8 cellular contexts compared by ENCODE assay signal in the genomic region with DNA sequence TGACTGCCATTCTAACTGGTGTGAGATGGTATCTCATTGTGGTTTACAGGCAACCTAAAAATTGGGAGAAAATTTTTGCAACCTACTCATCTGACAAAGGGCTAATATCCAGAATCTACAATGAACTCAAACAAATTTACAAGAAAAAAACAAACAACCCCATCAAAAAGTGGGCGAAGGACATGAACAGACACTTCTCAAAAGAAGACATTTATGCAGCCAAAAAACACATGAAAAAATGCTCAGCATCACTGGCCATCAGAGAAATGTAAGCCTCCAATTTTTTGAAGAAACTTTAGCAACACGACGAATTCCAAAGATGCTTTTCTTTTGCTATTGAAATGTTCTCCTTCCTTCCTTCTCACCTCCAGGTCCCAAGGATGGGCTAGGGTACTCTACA. TPM values are rescaled to one million over a fixed set of nuclear protein-coding genes. Genes with fewer than 3 reads are reported as not detected.
A peak's percentile ranks its signal among the peaks of the same experiment; 100 is the strongest.
DNase-seq lines count a peak whose midpoint lies in the region; ATAC-seq, FAIRE-seq and TF ChIP-seq lines count a peak whose summit lies in the region.
"Not testable (repeated sequence)": the region's sequence is repeated elsewhere in the genome, so short reads cannot be mapped to it uniquely, and the experiment has no call there.

No MANE protein-coding gene starts in this region.

- not testable (repeated sequence) for H3K79me1 ChIP-seq in H1 (ENCODE audit: low read depth, low read length)

- H2BK12ac ChIP-seq in H1 (ENCODE audit: low read depth, low read length), result not testable (repeated sequence)

- not testable (repeated sequence) for TF ChIP-seq POLR2A in H1 (IDR thresholded peaks at IDR 0.05; ENCODE audit: control extremely low read depth in 1 of 2, low read depth in 2 of 2, low read length in 2 of 2)

- H3K4me2 ChIP-seq in H1 (ENCODE audit: insufficient read depth in 1 of 2, low read depth in 2 of 2, low read length in 2 of 2), result peak overlapping the region; percentile 88 to 93; a peak in 3 of 4 replicates

- not testable (repeated sequence) for H3K9ac ChIP-seq in HUES64 (ENCODE audit: low read depth, low read length); H1 (replicated peaks in 1 of 4; ENCODE audit: extremely low read depth in 1 of 4, low read depth in 3 of 4, low read length in 3 of 4); iPS-20b (ENCODE audit: low read depth, low read length); subcutaneous abdominal adipose tissue (ENCODE audit: low read length in 5 of 5)

- H3K79me2 ChIP-seq in H1 (ENCODE audit: control insufficient read depth in 1 of 2, insufficient read depth in 2 of 2, low read length in 2 of 2), result peaks cover 20 to 60% of the 10 kb centered on the region in 2 experiments

- not testable (repeated sequence) for H2AK5ac ChIP-seq in H1 (ENCODE audit: low read depth, low read length)

- not testable (repeated sequence) for H3K9me3 ChIP-seq in CD8-positive, alpha-beta T cell (ENCODE audit: low read length); HUES64 (ENCODE audit: insufficient read depth, low read depth, low read length); H1 (ENCODE audit: insufficient read depth in 2 of 2, low read depth in 1 of 2, low read length in 1 of 2); iPS-20b (ENCODE audit: insufficient read depth, low read depth, low read length); neuron (ENCODE audit: low read length); subcutaneous abdominal adipose tissue (ENCODE audit: control insufficient read depth in 5 of 5, low read length in 5 of 5)

- intact Hi-C loops in CD8-positive, alpha-beta T cell (cut with DNase I, micrococcal nuclease), result loop anchor here (5.0 to 10.0 kb wide), 6 partner anchors 396 to 2004 kb away; partner anchors contain the start of genes C19orf12 (in 1 of the 2), CCNE1 (in 1 of the 2) and POP4 (in 1 of the 2)

- POLR2A ChIA-PET in CD8-positive, alpha-beta T cell (lab: Charles Lee); H1 (lab: Charles Lee; ENCODE audit: partially characterized antibody): not testable (repeated sequence)

- H3K4me3 ChIP-seq in CD8-positive, alpha-beta T cell (ENCODE audit: low read depth, low read length), result not testable (repeated sequence)
- H3K4me3 ChIP-seq in HUES64 (ENCODE audit: low read length) (peak overlapping the region; percentile 96), H1 (ENCODE audit: extremely low read depth in 1 of 4, insufficient read depth in 2 of 4, low read depth in 3 of 4, low read length in 4 of 4) (peak overlapping the region; percentile 87 to 100 (median 92); a peak in 5 of 8 replicates), iPS-20b (ENCODE audit: low read length) (peak overlapping the region; percentile 87), neuron (ENCODE audit: low read length) (peak overlapping the region; percentile 84), subcutaneous abdominal adipose tissue (ENCODE audit: low read depth in 1 of 5, low read length in 5 of 5) (peak overlapping the region in 3 of 5 donors; percentile 84 to 89 (median 88))

- H3K56ac ChIP-seq in H1 (replicated peaks; ENCODE audit: insufficient read length, low read depth, low read length), result not testable (repeated sequence)

- H3K18ac ChIP-seq in H1 (ENCODE audit: extremely low read depth, low read length), result not testable (repeated sequence)

- H4K20me1 ChIP-seq in H1 (replicated peaks in 1 of 2; ENCODE audit: control insufficient read depth in 1 of 2, insufficient read depth in 2 of 2, low read length in 2 of 2), result peaks cover 14 to 18% of the 10 kb centered on the region in 2 experiments

- not testable (repeated sequence) for H3K36me3 ChIP-seq in CD8-positive, alpha-beta T cell (ENCODE audit: insufficient read depth, low read length)
- H3K36me3 ChIP-seq in HUES64 (ENCODE audit: insufficient read depth, low read length), result peaks cover 27% of the 10 kb centered on the region
- H3K36me3 ChIP-seq in H1 (ENCODE audit: control insufficient read depth in 2 of 4, insufficient read depth in 4 of 4, low read length in 3 of 4), result peaks cover 0 to 16% (median 9%) of the 10 kb centered on the region in 4 experiments; a peak in 4 of 8 replicates
- peaks cover 28% of the 10 kb centered on the region for H3K36me3 ChIP-seq in iPS-20b (ENCODE audit: insufficient read depth, low read depth, low read length)
- peaks cover 18% of the 10 kb centered on the region for H3K36me3 ChIP-seq in neuron (ENCODE audit: insufficient read depth, low read length)
- peaks cover 10 to 15% (median 11%) of the 10 kb centered on the region in 5 donors for H3K36me3 ChIP-seq in subcutaneous abdominal adipose tissue (ENCODE audit: control insufficient read depth in 5 of 5, insufficient read depth in 5 of 5, low read length in 5 of 5)

- not testable (repeated sequence) for H4K91ac ChIP-seq in H1 (replicated peaks; ENCODE audit: insufficient read length, low read length)

- WGBS in HUES64, result 91% methylated on average over 2 of the region's 3 CpGs
- WGBS in H1 (ENCODE audit: extremely low coverage in 1 of 2, insufficient coverage in 1 of 2, insufficient read length in 1 of 2, insufficient replicate concordance in 2 of 2, low coverage in 1 of 2, low lambda C conversion rate in 2 of 2, missing lambda C conversion rate in 1 of 2), 2 experiments, result 90% methylated on average over 2 of the region's 3 CpGs; no CpG with 5 or more reads in 1 of the 2 experiments

- not testable (repeated sequence) for TF ChIP-seq CTCF in CD8-positive, alpha-beta T cell (IDR thresholded peaks at IDR 0.05); H1 (IDR thresholded peaks at IDR 0.05; ENCODE audit: control extremely low read depth in 1 of 3, insufficient read depth in 1 of 3, low read depth in 1 of 3, low read length in 3 of 3)

- H3K23ac ChIP-seq in H1 (ENCODE audit: insufficient read length), result not testable (repeated sequence)

- H3K27me3 ChIP-seq in CD8-positive, alpha-beta T cell (ENCODE audit: insufficient read depth, low read length); HUES64 (ENCODE audit: insufficient read depth, low read length); H1 (replicated peaks in 1 of 4; ENCODE audit: control insufficient read depth in 3 of 4, extremely low read depth in 1 of 4, insufficient read depth in 3 of 4, low read length in 3 of 4); iPS-20b (ENCODE audit: insufficient read depth, low read length); neuron (ENCODE audit: insufficient read depth, low read length); subcutaneous abdominal adipose tissue (ENCODE audit: control insufficient read depth in 5 of 5, insufficient read depth in 4 of 5, low read length in 5 of 5): not testable (repeated sequence)

- CTCF ChIA-PET in CD8-positive, alpha-beta T cell (lab: Charles Lee), result not testable (repeated sequence)
- CTCF ChIA-PET in H1 (lab: Charles Lee; ENCODE audit: partially characterized antibody), result interaction anchor here (1.3 kb wide), 1 partner anchor 50 kb away, joined by 3 read pairs; no protein-coding TSS in a partner anchor

- not testable (repeated sequence) for TF ChIP-seq RAD21 in H1 (IDR thresholded peaks at IDR 0.05 in 1 of 2, conservative IDR thresholded peaks at IDR 0.05 in 1 of 2; ENCODE audit: low read depth in 2 of 2, low read length in 2 of 2)

- H3K4me3 Mint-ChIP-seq in CD8-positive, alpha-beta T cell, result peak overlapping the region; percentile 95
- peak overlapping the region; percentile 93 for H3K4me3 Mint-ChIP-seq in T-helper 2 cell treated with Interferon-gamma antibody and Interleukin-4, amounts not matched to agents 5 μg/mL and 100 μg/mL, for 36 hours
- peak overlapping the region; percentile 95 for H3K4me3 Mint-ChIP-seq in activated naive CD8-positive, alpha-beta T cell

- H2BK5ac ChIP-seq in H1 (ENCODE audit: low read depth, low read length), result not testable (repeated sequence)

- not testable (repeated sequence) for H3K23me2 ChIP-seq in H1 (ENCODE audit: low read depth, low read length)

- H3K27me3 Mint-ChIP-seq in CD8-positive, alpha-beta T cell (ENCODE audit: low read depth); T-helper 2 cell treated with Interferon-gamma antibody and Interleukin-4, amounts not matched to agents 5 μg/mL and 100 μg/mL, for 36 hours (ENCODE audit: low read depth); activated naive CD8-positive, alpha-beta T cell: not testable (repeated sequence)

- TF ChIP-seq EP300 in H1 (IDR thresholded peaks at IDR 0.05; ENCODE audit: borderline replicate concordance in 1 of 2, low read depth in 2 of 2, low read length in 2 of 2), result not testable (repeated sequence)

- not testable (repeated sequence) for DNase-seq in CD8-positive, alpha-beta T cell; T-helper 2 cell treated with Interferon-gamma antibody and Interleukin-4, amounts not matched to agents 5 μg/mL and 100 μg/mL, for 36 hours (ENCODE audit: low spot score); H1 (ENCODE audit: low read depth in 1 of 2, low spot score in 2 of 2)

- H2AFZ ChIP-seq in H1 (ENCODE audit: low read length); neuron (ENCODE audit: low read depth, low read length): not testable (repeated sequence)

- peaks cover 50% of the 10 kb centered on the region for H3K36me3 Mint-ChIP-seq in CD8-positive, alpha-beta T cell
- peaks cover 43% of the 10 kb centered on the region for H3K36me3 Mint-ChIP-seq in T-helper 2 cell treated with Interferon-gamma antibody and Interleukin-4, amounts not matched to agents 5 μg/mL and 100 μg/mL, for 36 hours (ENCODE audit: low read depth)
- peaks cover 20% of the 10 kb centered on the region for H3K36me3 Mint-ChIP-seq in activated naive CD8-positive, alpha-beta T cell

- not testable (repeated sequence) for ATAC-seq in CD8-positive, alpha-beta T cell

- not testable (repeated sequence) for H4K8ac ChIP-seq in H1 (ENCODE audit: extremely low read depth, insufficient read depth, low read length)

- not testable (repeated sequence) for H2BK120ac ChIP-seq in H1 (replicated peaks; ENCODE audit: low read depth, low read length)

- not testable (repeated sequence) for H3K14ac ChIP-seq in H1 (ENCODE audit: insufficient read length)

- not testable (repeated sequence) for FAIRE-seq in H1 (lab: Jason Lieb, UNC)

- not testable (repeated sequence) for H2BK15ac ChIP-seq in H1 (ENCODE audit: low read length)

- peaks cover 56% of the 10 kb centered on the region for H3K4me1 Mint-ChIP-seq in CD8-positive, alpha-beta T cell (ENCODE audit: low read depth)
- peaks cover 34% of the 10 kb centered on the region for H3K4me1 Mint-ChIP-seq in T-helper 2 cell treated with Interferon-gamma antibody and Interleukin-4, amounts not matched to agents 5 μg/mL and 100 μg/mL, for 36 hours (ENCODE audit: low read depth)
- H3K4me1 Mint-ChIP-seq in activated naive CD8-positive, alpha-beta T cell (ENCODE audit: low read depth), result peaks cover 61% of the 10 kb centered on the region

- not testable (repeated sequence) for H4K5ac ChIP-seq in H1 (ENCODE audit: insufficient read length, low read depth, low read length)

- H3K4me1 ChIP-seq in CD8-positive, alpha-beta T cell (ENCODE audit: insufficient read depth, low read length), result peaks cover 17% of the 10 kb centered on the region
- H3K4me1 ChIP-seq in HUES64 (ENCODE audit: insufficient read depth, low read length), result peaks cover 11% of the 10 kb centered on the region
- not testable (repeated sequence) for H3K4me1 ChIP-seq in H1 (replicated peaks in 1 of 4; ENCODE audit: control insufficient read depth in 3 of 4, insufficient read depth in 4 of 4, low read length in 3 of 4)
- H3K4me1 ChIP-seq in iPS-20b (ENCODE audit: insufficient read depth, low read length), result peaks cover 14% of the 10 kb centered on the region
- peaks cover 13% of the 10 kb centered on the region for H3K4me1 ChIP-seq in neuron (ENCODE audit: insufficient read depth, low read length)
- peaks cover 0 to 30% (median 26%) of the 10 kb centered on the region in 5 donors for H3K4me1 ChIP-seq in subcutaneous abdominal adipose tissue (ENCODE audit: control insufficient read depth in 5 of 5, insufficient read depth in 5 of 5, low read length in 5 of 5)

- not testable (repeated sequence) for H3K4ac ChIP-seq in H1 (replicated peaks; ENCODE audit: insufficient read length, low read depth, low read length)

- H2BK20ac ChIP-seq in H1 (ENCODE audit: low read length), result not testable (repeated sequence)

- H3K9me3 Mint-ChIP-seq in CD8-positive, alpha-beta T cell; T-helper 2 cell treated with Interferon-gamma antibody and Interleukin-4, amounts not matched to agents 5 μg/mL and 100 μg/mL, for 36 hours; activated naive CD8-positive, alpha-beta T cell (ENCODE audit: low read depth): not testable (repeated sequence)

- peak overlapping the region; percentile 96 for H3K27ac Mint-ChIP-seq in CD8-positive, alpha-beta T cell
- H3K27ac Mint-ChIP-seq in T-helper 2 cell treated with Interferon-gamma antibody and Interleukin-4, amounts not matched to agents 5 μg/mL and 100 μg/mL, for 36 hours, result peak overlapping the region; percentile 94
- peak overlapping the region; percentile 94 for H3K27ac Mint-ChIP-seq in activated naive CD8-positive, alpha-beta T cell

- not testable (repeated sequence) for H3K27ac ChIP-seq in CD8-positive, alpha-beta T cell (ENCODE audit: low read depth, low read length); HUES64 (ENCODE audit: low read depth, low read length); H1 (ENCODE audit: low read depth, low read length); iPS-20b (ENCODE audit: low read length); subcutaneous abdominal adipose tissue (ENCODE audit: low read depth, low read length)

RNA-seq across cellular contexts. Expression of gene UQCRFS1, which starts 1.9 kb away (rescaled TPM):
- total RNA-seq in CD8-positive, alpha-beta T cell, result 10 to 100 TPM; 31.5 to 31.8 TPM
- 57.0 TPM for polyA plus RNA-seq in HUES64 (2013, experiment 1 of 2)
- polyA plus RNA-seq in HUES64 (2013, experiment 2 of 2), result 54.1 TPM
- total RNA-seq in H1 (2021; fragmentation: NEBNext Ultra II Directional; extraction: Animal tissue kit (Norgen Biotek cat#: 25700)), result 50.9 and 52.4 TPM in 2 replicates
- polyA plus RNA-seq in H1 (2011; rRNA removed), result 53.8 and 59.1 TPM in 2 replicates
- polyA plus RNA-seq in H1 (2011; cell fraction: cytosol; rRNA removed), result 58.2 TPM
- 38.1 TPM for polyA plus RNA-seq in H1 (2011; cell fraction: nucleus; rRNA removed)
- 46.6 to 58.9 TPM (median 50.9 TPM) in 4 replicates for polyA plus RNA-seq in H1 (2012, experiment 1 of 2)
- polyA plus RNA-seq in H1 (2012, experiment 2 of 2), result 31.9 TPM
- polyA plus RNA-seq in H1 (2013, experiment 1 of 2), result 34.2 TPM
- 35.0 TPM for polyA plus RNA-seq in H1 (2013, experiment 2 of 2)
- polyA minus RNA-seq in H1 (2011; rRNA and poly(A)+ RNA removed), result 54.2 and 58.8 TPM in 2 replicates
- 23.2 TPM for polyA minus RNA-seq in H1 (2011; cell fraction: cytosol; rRNA and poly(A)+ RNA removed)
- polyA minus RNA-seq in H1 (2011; cell fraction: nucleus; rRNA and poly(A)+ RNA removed), result 28.5 TPM
